ENCODE assay signal across 9 cellular contexts in genomic region chr12:94762259-94762942, GRCh38.
A peak's percentile ranks its signal among the peaks of the same experiment; 100 is the strongest.
DNase-seq lines count a peak whose midpoint lies in the region; ATAC-seq and TF ChIP-seq lines count a peak whose summit lies in the region.
"Had no signal": no experiment of that assay in that cellular context is flagged by ENCODE, and none has a peak within 500 bp of the region (broad histone marks: within the 10 kb centered on the region; RNA-seq: fewer than 3 reads in every experiment).

No MANE protein-coding gene starts in this region.

- no peaks in the 10 kb centered on the region for H3K36me3 ChIP-seq in colonic mucosa
- H3K36me3 ChIP-seq: esophagus muscularis mucosa had no signal

- intact Hi-C loops in colonic mucosa (cut with DNase I) = loop anchor here (10.0 kb wide), 1 partner anchor 218 kb away; no protein-coding TSS in a partner anchor

- H3K36me3 Mint-ChIP-seq in activated CD4-positive, alpha-beta memory T cell treated with anti-CD3 and anti-CD28 coated beads, Interleukin-2, amount 10 ng/mL, durations not matched to agents 7 days and 5 days (ENCODE audit: low read depth) = no peaks in the 10 kb centered on the region

- no peak overlapping the region for H3K4me3 ChIP-seq in colonic mucosa
- H3K4me3 ChIP-seq: esophagus muscularis mucosa had no signal

- POLR2A ChIA-PET in activated CD4-positive, alpha-beta memory T cell treated with anti-CD3 and anti-CD28 coated beads, Interleukin-2, amount 10 ng/mL, durations not matched to agents 7 days and 5 days (lab: Charles Lee) = no interaction called here

- H3K4me1 Mint-ChIP-seq in activated CD4-positive, alpha-beta memory T cell treated with anti-CD3 and anti-CD28 coated beads, Interleukin-2, amount 10 ng/mL, durations not matched to agents 7 days and 5 days = peaks cover 15% of the 10 kb centered on the region

- peak overlapping the region; percentile 45 for H3K27ac ChIP-seq in colonic mucosa
- no peak overlapping the region for H3K27ac ChIP-seq in substantia nigra (ENCODE audit: low read depth, low read length, poor library complexity, severe bottlenecking)
- H3K27ac ChIP-seq: esophagus muscularis mucosa had no signal

- H3K9me3 ChIP-seq in colonic mucosa = no peaks in the 10 kb centered on the region
- H3K9me3 ChIP-seq: esophagus muscularis mucosa had no signal

- ATAC-seq in GM19395 (IDR thresholded peaks at IDR 0.05; ENCODE audit: unreplicated experiment) (peak; percentile 82), HG03097 (IDR thresholded peaks at IDR 0.05; ENCODE audit: low FRiP score, unreplicated experiment) (peak; percentile 82)

- H3K27me3 ChIP-seq in colonic mucosa = no peaks in the 10 kb centered on the region
- H3K27me3 ChIP-seq: esophagus muscularis mucosa had no signal

- DNase-seq in ELR (ENCODE audit: low read depth) (peak; percentile 36), colonic mucosa (no peak), NCI-H1436 treated with DMSO at 0.1 percent for 48 hours (lab: John Stamatoyannopoulos, UW) (no peak), substantia nigra (lab: John Stamatoyannopoulos, UW) (no peak)
- DNase-seq in activated CD4-positive, alpha-beta memory T cell treated with anti-CD3 and anti-CD28 coated beads, Interleukin-2, amount 10 ng/mL, durations not matched to agents 7 days and 5 days = no peak
- DNase-seq in activated CD4-positive, CD25-positive, alpha-beta regulatory T cell treated with anti-CD3 and anti-CD28 coated beads, Interleukin-2, amount 50 U/mL, for 72 hours = no peak

- H3K4me3 Mint-ChIP-seq in activated CD4-positive, alpha-beta memory T cell treated with anti-CD3 and anti-CD28 coated beads, Interleukin-2, amount 10 ng/mL, durations not matched to agents 7 days and 5 days = no peak overlapping the region

- CTCF ChIA-PET in activated CD4-positive, alpha-beta memory T cell treated with anti-CD3 and anti-CD28 coated beads, Interleukin-2, amount 10 ng/mL, durations not matched to agents 7 days and 5 days (lab: Charles Lee) = interaction anchor here (0.6 to 1.4 kb wide), 5 partner anchors 20 to 660 kb away, joined by 3 to 5 read pairs (median 3); partner anchors contain the start of gene NR2C1

- no peak overlapping the region for H3K9ac ChIP-seq in colonic mucosa (ENCODE audit: low read depth in 2 of 2, low read length in 2 of 2)

- no peaks in the 10 kb centered on the region for H3K4me1 ChIP-seq in colonic mucosa

- no peak overlapping the region for H3K27ac Mint-ChIP-seq in activated CD4-positive, alpha-beta memory T cell treated with anti-CD3 and anti-CD28 coated beads, Interleukin-2, amount 10 ng/mL, durations not matched to agents 7 days and 5 days

- peaks cover 12% of the 10 kb centered on the region for H3K27me3 Mint-ChIP-seq in activated CD4-positive, alpha-beta memory T cell treated with anti-CD3 and anti-CD28 coated beads, Interleukin-2, amount 10 ng/mL, durations not matched to agents 7 days and 5 days

- no peaks in the 10 kb centered on the region for H3K9me3 Mint-ChIP-seq in activated CD4-positive, alpha-beta memory T cell treated with anti-CD3 and anti-CD28 coated beads, Interleukin-2, amount 10 ng/mL, durations not matched to agents 7 days and 5 days

- no peak for TF ChIP-seq CTCF in colonic mucosa (IDR thresholded peaks at IDR 0.05)
